In the genomic region with DNA sequence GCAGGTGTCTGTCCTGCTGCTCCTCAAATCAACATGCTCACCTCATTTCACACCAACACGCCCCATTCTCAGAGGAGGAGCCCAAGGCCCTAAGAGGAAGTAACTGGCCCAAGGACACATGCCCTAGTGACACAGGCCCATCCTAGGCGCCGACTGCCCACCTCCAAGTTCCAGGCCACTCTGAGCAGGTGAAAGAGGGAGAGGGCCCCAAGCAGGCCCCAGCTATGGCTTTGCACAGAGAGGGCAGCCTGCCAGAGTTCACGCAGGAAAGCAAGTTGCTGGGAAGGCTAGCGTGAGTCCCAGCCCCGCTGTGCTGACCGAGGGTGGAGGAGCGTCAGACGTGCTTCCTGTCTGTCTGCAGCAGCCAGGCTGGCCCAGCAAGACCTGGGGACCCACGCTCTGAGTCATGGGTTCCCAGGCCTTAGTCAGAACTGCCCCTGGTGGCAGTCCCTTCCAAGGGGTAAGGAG, we compare ENCODE assay signal across 7 cellular contexts. TPM values are rescaled to one million over a fixed set of nuclear protein-coding genes. Genes with fewer than 3 reads are reported as not detected.
DNase-seq lines count a peak whose midpoint lies in the region; ATAC-seq, FAIRE-seq and TF ChIP-seq lines count a peak whose summit lies in the region.
"Not testable (repeated sequence)": the region's sequence is repeated elsewhere in the genome, so short reads cannot be mapped to it uniquely, and the experiment has no call there.

No MANE protein-coding gene starts in this region.

- CTCF ChIA-PET in K562 (lab: Yijun Ruan, JAX; ENCODE audit: low intra/inter-chr PET ratio); HepG2 (lab: Yijun Ruan, JAX; ENCODE audit: low intra/inter-chr PET ratio, low total read pairs): not testable (repeated sequence)

- not testable (repeated sequence) for H3K79me2 ChIP-seq in K562 (ENCODE audit: control insufficient read depth, insufficient read depth, low read length); HepG2 (ENCODE audit: insufficient read depth, low read length)

- not testable (repeated sequence) for TF ChIP-seq CTCF in RWPE2 (IDR thresholded peaks at IDR 0.05; ENCODE audit: poor library complexity, severe bottlenecking); K562 (IDR thresholded peaks at IDR 0.05 in 2 of 3, conservative IDR thresholded peaks at IDR 0.05 in 1 of 3; ENCODE audit: insufficient read depth in 2 of 3, low read depth in 1 of 3, low read length in 3 of 3); fibroblast of pulmonary artery (IDR thresholded peaks at IDR 0.05; ENCODE audit: low read length, missing control alignments); HepG2 (CRISPR knock-in tag; IDR thresholded peaks at IDR 0.05)

- in situ Hi-C loops in K562 (cut with MboI); HepG2 (cut with HindIII; ENCODE audit: extremely low pct_ligation_motif_present, low pct_unique_long_range_greater_than_20kb): not testable (repeated sequence)

- not testable (repeated sequence) for H3K36me3 ChIP-seq in RWPE2 (ENCODE audit: low read depth); K562 (ENCODE audit: control insufficient read depth, insufficient read depth, low read length); HepG2 (replicated peaks in 1 of 2; ENCODE audit: control insufficient read depth in 1 of 2, insufficient read depth in 2 of 2, low read length in 2 of 2)

- H3K9ac ChIP-seq in K562 (ENCODE audit: insufficient read depth in 1 of 2, low read depth in 2 of 2, low read length in 2 of 2), result peak overlapping the region in 1 of 2 experiments; percentile 36; a peak in 1 of 4 replicates
- H3K9ac ChIP-seq in HepG2 (ENCODE audit: insufficient read depth, low read depth, low read length), result not testable (repeated sequence)

- POLR2A ChIA-PET in K562 (lab: Yijun Ruan, JAX); HepG2 (lab: Yijun Ruan, JAX): not testable (repeated sequence)

- not testable (repeated sequence) for H3K9me1 ChIP-seq in K562 (ENCODE audit: control insufficient read depth, insufficient read depth, low read length)

- not testable (repeated sequence) for TF ChIP-seq POLR2A in K562 (conservative IDR thresholded peaks at IDR 0.05); HepG2 (IDR thresholded peaks at IDR 0.05; ENCODE audit: insufficient read depth in 1 of 2, low read depth in 2 of 2, low read length in 2 of 2)

- ATAC-seq in GM18511 (IDR thresholded peaks at IDR 0.05; ENCODE audit: unreplicated experiment), result peak; percentile 45
- ATAC-seq in HG02885 (IDR thresholded peaks at IDR 0.05; ENCODE audit: poor library complexity, unreplicated experiment), result peak; percentile 73
- ATAC-seq in RWPE2 (ENCODE audit: low read depth), result peak; percentile 83
- ATAC-seq in K562, result peak; percentile 77
- ATAC-seq in HepG2, result peak; percentile 66

- not testable (repeated sequence) for H3K4me3 ChIP-seq in RWPE2 (ENCODE audit: severe bottlenecking); K562; fibroblast of pulmonary artery (replicated peaks; ENCODE audit: low read depth, low read length)
- peak overlapping the region in 1 of 3 experiments; percentile 37; a peak in 1 of 6 replicates for H3K4me3 ChIP-seq in HepG2 (replicated peaks in 1 of 3; ENCODE audit: insufficient read depth in 1 of 3, low read depth in 2 of 3, low read length in 3 of 3)

- H3K27me3 ChIP-seq in RWPE2 (ENCODE audit: insufficient read depth, poor library complexity, severe bottlenecking); K562 (ENCODE audit: control insufficient read depth in 2 of 2, insufficient read depth in 2 of 2, low read length in 2 of 2); HepG2 (ENCODE audit: control insufficient read depth in 1 of 2, insufficient read depth in 2 of 2, low read length in 2 of 2): not testable (repeated sequence)

- DNase-seq in RWPE2 (ENCODE audit: low spot score); HepG2 (ENCODE audit: low spot score): not testable (repeated sequence)
- DNase-seq in K562 (ENCODE audit: extremely low read depth in 1 of 4, low spot score in 3 of 4) (peak in 1 of 4 experiments; percentile 8), fibroblast of pulmonary artery (ENCODE audit: low read depth) (peak; percentile 67), posterior vena cava (ENCODE audit: low spot score) (peak; percentile 64)

- 14% methylated on average over 6 of the region's 10 CpGs for WGBS in K562 (ENCODE audit: insufficient coverage, low coverage, missing lambda C conversion rate)
- whole genome bisulfite sequencing in HepG2 (ENCODE audit: low lambda C conversion rate), result 29% methylated on average over 1 of the region's 10 CpGs

- H3K4me1 ChIP-seq in RWPE2 (ENCODE audit: insufficient read depth, poor library complexity, severe bottlenecking); K562 (replicated peaks in 1 of 2; ENCODE audit: control insufficient read depth in 2 of 2, insufficient read depth in 2 of 2, low read length in 2 of 2); HepG2 (ENCODE audit: insufficient read depth, low read length): not testable (repeated sequence)

- H2AFZ ChIP-seq in K562 (ENCODE audit: low read depth, low read length), result peak overlapping the region; percentile 60
- H2AFZ ChIP-seq in HepG2 (ENCODE audit: low read length), result not testable (repeated sequence)

- not testable (repeated sequence) for H3K9me3 ChIP-seq in RWPE2 (ENCODE audit: severe bottlenecking); K562 (replicated peaks; ENCODE audit: control insufficient read depth, insufficient read depth, low read depth, low read length); HepG2 (ENCODE audit: low read length)

- H3K4me2 ChIP-seq in K562 (ENCODE audit: insufficient read depth, low read length), result not testable (repeated sequence)
- H3K4me2 ChIP-seq in HepG2 (ENCODE audit: low read depth, low read length), result 0 out of 2 replicates have a peak overlapping the region, but pooled peaks have one; percentile 19

- intact Hi-C loops in K562 (cut with micrococcal nuclease); HepG2 (cut with micrococcal nuclease; ENCODE audit: unreplicated experiment); posterior vena cava (cut with DNase I): not testable (repeated sequence)

- TF ChIP-seq EP300 in K562 (IDR thresholded peaks at IDR 0.05; ENCODE audit: low read length); HepG2 (IDR thresholded peaks at IDR 0.05; ENCODE audit: low read depth in 2 of 2, low read length in 2 of 2); HepG2 (CRISPR knock-in tag; IDR thresholded peaks at IDR 0.05; ENCODE audit: borderline replicate concordance): not testable (repeated sequence)

- TF ChIP-seq RAD21 in K562 (CRISPR knock-in tag; conservative IDR thresholded peaks at IDR 0.05 in 1 of 2, IDR thresholded peaks at IDR 0.05 in 1 of 2); HepG2 (CRISPR knock-in tag; IDR thresholded peaks at IDR 0.05): not testable (repeated sequence)

- H3K27ac ChIP-seq in RWPE2 (ENCODE audit: poor library complexity, severe bottlenecking); K562 (ENCODE audit: extremely low read depth, low read depth, low read length); HepG2 (ENCODE audit: extremely low read length, insufficient read depth, low read length): not testable (repeated sequence)

- not testable (repeated sequence) for BruUV-seq in K562 (replicated peaks; lab: Mats Ljungman, UMichigan); HepG2 (replicated peaks; lab: Mats Ljungman, UMichigan)

- not testable (repeated sequence) for H4K20me1 ChIP-seq in K562 (replicated peaks; ENCODE audit: control insufficient read depth, insufficient read depth, low read length); HepG2 (ENCODE audit: insufficient read depth, low read length)

- not testable (repeated sequence) for FAIRE-seq in K562 (lab: Jason Lieb, UNC); HepG2 (lab: Jason Lieb, UNC)

RNA-seq across cellular contexts. Expression of a gene that starts 13.1 kb away (rescaled TPM):
- 10.5 and 22.9 TPM in 2 replicates for total RNA-seq in K562 (2011; cell fraction: chromatin; rRNA removed; ENCODE audit: low replicate concordance)
- total RNA-seq in K562 (2011; cell fraction: nucleolus; rRNA removed), result 4.5 and 5.5 TPM in 2 replicates
- total RNA-seq in K562 (2011; cell fraction: nucleoplasm; rRNA removed), result 22.1 and 29.5 TPM in 2 replicates
- total RNA-seq in K562 (2014; rRNA removed) (2.4 and 2.7 TPM in 2 replicates), K562 (2014; rRNA removed; fragmentation: Illumina TruSeq; extraction: Trizol) (1.9 and 3.0 TPM in 2 replicates), K562 (2015; rRNA removed; fragmentation: Illumina TruSeq; extraction: Trizol) (2.0 TPM in 2 replicates), K562 (2021) (2.2 TPM in 2 replicates), HepG2 (2016; rRNA removed; fragmentation: Illumina TruSeq; extraction: Trizol) (0.87 and 1.5 TPM in 2 replicates), posterior vena cava (1 to 10 TPM in 1 of 2 donors, under 1 TPM in 1; 0.48 to 1.5 TPM)
- polyA plus RNA-seq in K562 (2011; rRNA removed) (4.0 and 4.1 TPM in 2 replicates), K562 (2014; fragmentation: Illumina TruSeq; extraction: Trizol) (1.5 and 2.0 TPM in 2 replicates), K562 (2014; fragmentation: Nextera tagmentation; extraction: Ambion mirVana) (under 1 TPM; 0.32 to 0.34 TPM), K562 (2014; rRNA removed) (2.7 and 7.1 TPM in 2 replicates), HepG2 (2011; rRNA removed) (2.2 and 2.5 TPM in 2 replicates)
- 0.22 and 0.60 TPM in 2 replicates for polyA plus RNA-seq in K562 (2011; cell fraction: cytosol; rRNA removed)
- polyA plus RNA-seq in K562 (2011; cell fraction: nucleus; rRNA removed), result 6.1 and 8.4 TPM in 2 replicates
- polyA plus RNA-seq in K562 (2012), result 1.3 and 3.8 TPM in 2 replicates
- 2.1 and 2.2 TPM in 2 replicates for polyA minus RNA-seq in K562 (2011; rRNA and poly(A)+ RNA removed)
- 0.86 TPM in 1 of 2 replicates, not detected in the other for polyA minus RNA-seq in K562 (2011; cell fraction: cytosol; rRNA and poly(A)+ RNA removed)
- polyA minus RNA-seq in K562 (2011; cell fraction: nucleus; rRNA and poly(A)+ RNA removed), result 3.4 and 7.1 TPM in 2 replicates
- 0.71 and 1.5 TPM in 2 replicates for total RNA-seq in HepG2 (2016; cell fraction: cytosol; rRNA removed; fragmentation: Illumina TruSeq; extraction: Trizol; ENCODE audit: low read depth)
- total RNA-seq in HepG2 (2016; cell fraction: insoluble cytoplasmic fraction; rRNA removed; fragmentation: Illumina TruSeq; extraction: Trizol), result 0.77 and 1.4 TPM in 2 replicates
- total RNA-seq in HepG2 (2016; cell fraction: membrane; rRNA removed; fragmentation: Illumina TruSeq; extraction: Trizol), result 0.62 and 1.2 TPM in 2 replicates
- total RNA-seq in HepG2 (2016; cell fraction: nucleus; rRNA removed; fragmentation: Illumina TruSeq; extraction: Trizol), result 2.7 and 4.3 TPM in 2 replicates
- polyA plus RNA-seq in HepG2 (2011; cell fraction: cytosol; rRNA removed), result 0.54 and 0.59 TPM in 2 replicates
- polyA plus RNA-seq in HepG2 (2011; cell fraction: nucleus; rRNA removed), result 4.1 and 4.5 TPM in 2 replicates
- polyA plus RNA-seq in HepG2 (2012), result 1.5 and 3.4 TPM in 2 replicates
- 0.10 and 0.14 TPM in 2 replicates for polyA plus RNA-seq in HepG2 (2016; cell fraction: cytosol; fragmentation: Illumina TruSeq; extraction: Trizol; ENCODE audit: low read depth)
- polyA plus RNA-seq in HepG2 (2016; cell fraction: insoluble cytoplasmic fraction; fragmentation: Illumina TruSeq; extraction: Trizol; ENCODE audit: low read depth), result 0.74 and 0.91 TPM in 2 replicates
- polyA plus RNA-seq in HepG2 (2016; cell fraction: membrane; fragmentation: Illumina TruSeq; extraction: Trizol; ENCODE audit: low read depth), result 0.39 and 0.42 TPM in 2 replicates
- 11.7 and 12.5 TPM in 2 replicates for polyA plus RNA-seq in HepG2 (2016; cell fraction: nucleus; fragmentation: Illumina TruSeq; extraction: Trizol; ENCODE audit: insufficient read depth, low read depth)
- polyA minus RNA-seq in HepG2 (2011; rRNA and poly(A)+ RNA removed; ENCODE audit: low replicate concordance), result 0.72 TPM in 1 of 2 replicates, not detected in the other
- 0.18 and 0.20 TPM in 2 replicates for polyA minus RNA-seq in HepG2 (2011; cell fraction: cytosol; rRNA and poly(A)+ RNA removed)
- 2.5 and 3.7 TPM in 2 replicates for polyA minus RNA-seq in HepG2 (2011; cell fraction: nucleus; rRNA and poly(A)+ RNA removed)
